In genomic region chr1:63322944-63323865, GRCh38 we compare ENCODE assay signal across 9 cellular contexts. TPM values are rescaled to one million over a fixed set of nuclear protein-coding genes. Genes with fewer than 3 reads are reported as not detected.
DNase-seq lines count a peak whose midpoint lies in the region; ATAC-seq, FAIRE-seq and TF ChIP-seq lines count a peak whose summit lies in the region.
"Had no signal": no experiment of that assay in that cellular context is flagged by ENCODE, and none has a peak within 500 bp of the region (broad histone marks: within the 10 kb centered on the region; RNA-seq: fewer than 3 reads in every experiment).

No MANE protein-coding gene starts in this region.

- H3K4me3 ChIP-seq in kidney (ENCODE audit: low read length in 2 of 2) = no peak overlapping the region

- H3K36me3 Mint-ChIP-seq in stimulated activated naive CD8-positive, alpha-beta T cell treated with anti-CD3 and anti-CD28 coated beads, Interleukin-15, Interleukin-2, amounts not matched to agents 100 ng/mL and 50 ng/mL, for 24 hours (ENCODE audit: low read depth) = peaks cover 12% of the 10 kb centered on the region

- peaks cover 56% of the 10 kb centered on the region for H3K4me1 Mint-ChIP-seq in stimulated activated naive CD8-positive, alpha-beta T cell treated with anti-CD3 and anti-CD28 coated beads, Interleukin-15, Interleukin-2, amounts not matched to agents 100 ng/mL and 50 ng/mL, for 24 hours (ENCODE audit: low read depth)

- H3K9me3 Mint-ChIP-seq in stimulated activated naive CD8-positive, alpha-beta T cell treated with anti-CD3 and anti-CD28 coated beads, Interleukin-15, Interleukin-2, amounts not matched to agents 100 ng/mL and 50 ng/mL, for 24 hours = peaks cover 9% of the 10 kb centered on the region

- DNase-seq in NCI-H2227 (lab: John Stamatoyannopoulos, UW; ENCODE audit: unreplicated experiment) (peak; percentile 57), NCI-H2227 treated with DMSO at 0.1 percent for 48 hours (lab: John Stamatoyannopoulos, UW) (no peak), NCI-H2196 (lab: John Stamatoyannopoulos, UW; ENCODE audit: unreplicated experiment) (peak; percentile 65), kidney (peak; percentile 70)
- peak; percentile 76 for DNase-seq in activated effector memory CD4-positive, alpha-beta T cell treated with anti-CD3 and anti-CD28 coated beads, Interleukin-2, amount 50 U/mL, for 16 hours

- ATAC-seq in GM21576 (IDR thresholded peaks at IDR 0.05; ENCODE audit: unreplicated experiment) = no peak
- ATAC-seq in HG03025 (IDR thresholded peaks at IDR 0.05; ENCODE audit: low FRiP score, unreplicated experiment) = no peak

- no peaks in the 10 kb centered on the region for H3K36me3 ChIP-seq in kidney (ENCODE audit: control insufficient read depth in 1 of 2, insufficient read depth in 2 of 2, low read length in 2 of 2)

- TF ChIP-seq CTCF in kidney (IDR thresholded peaks at IDR 0.05; ENCODE audit: borderline replicate concordance, extremely low read depth, insufficient read depth) = no peak

- intact Hi-C loops in kidney (cut with DNase I) = no loop called here

- H3K27ac ChIP-seq in kidney (ENCODE audit: low read depth in 2 of 2, low read length in 2 of 2) = no peak overlapping the region

- H3K4me3 Mint-ChIP-seq in stimulated activated naive CD8-positive, alpha-beta T cell treated with anti-CD3 and anti-CD28 coated beads, Interleukin-15, Interleukin-2, amounts not matched to agents 100 ng/mL and 50 ng/mL, for 24 hours = peak overlapping the region; percentile 77

- H3K27me3 Mint-ChIP-seq in stimulated activated naive CD8-positive, alpha-beta T cell treated with anti-CD3 and anti-CD28 coated beads, Interleukin-15, Interleukin-2, amounts not matched to agents 100 ng/mL and 50 ng/mL, for 24 hours = peaks cover 81% of the 10 kb centered on the region

- FAIRE-seq in kidney (lab: Jason Lieb, UNC) = no peak

- H3K4me1 ChIP-seq in kidney (ENCODE audit: control insufficient read depth in 1 of 2, insufficient read depth in 1 of 2, low read depth in 1 of 2, low read length in 2 of 2) = peaks cover 0 to 4% of the 10 kb centered on the region in 2 donors

- H3K9ac ChIP-seq in kidney (ENCODE audit: low read length in 2 of 2) = no peak overlapping the region

- H3K9me3 ChIP-seq in kidney (ENCODE audit: control insufficient read depth in 1 of 2, low read length in 2 of 2) = peaks cover 0 to 3% of the 10 kb centered on the region in 2 donors

- peak overlapping the region; percentile 55 for H3K27ac Mint-ChIP-seq in stimulated activated naive CD8-positive, alpha-beta T cell treated with anti-CD3 and anti-CD28 coated beads, Interleukin-15, Interleukin-2, amounts not matched to agents 100 ng/mL and 50 ng/mL, for 24 hours

RNA-seq across cellular contexts. Expression of gene FOXD3, which starts 0.8 kb away (rescaled TPM):
- 0.31 TPM for total RNA-seq in kidney
- 0.17 TPM for polyA plus RNA-seq in kidney (ENCODE audit: insufficient read depth, low read depth, low replicate concordance)
- polyA plus RNA-seq: BJ had no signal

RNA-seq across cellular contexts. Expression of gene ALG6, which starts 44.2 kb away (rescaled TPM):
- total RNA-seq in kidney = 11.2 TPM
- polyA plus RNA-seq in kidney (ENCODE audit: insufficient read depth, low read depth, low replicate concordance) = 10.2 TPM
